18 cellular contexts compared by ENCODE assay signal in genomic region chr5:116371431-116371830, GRCh38.
DNase-seq lines count a peak whose midpoint lies in the region; ATAC-seq, FAIRE-seq and TF ChIP-seq lines count a peak whose summit lies in the region.
"Had no signal": no experiment of that assay in that cellular context is flagged by ENCODE, and none has a peak within 500 bp of the region (broad histone marks: within the 10 kb centered on the region; RNA-seq: fewer than 3 reads in every experiment).

No MANE protein-coding gene starts in this region.

- POLR2A ChIA-PET in HepG2 (lab: Yijun Ruan, JAX) (no interaction called here), SK-N-SH (lab: Yijun Ruan, JAX) (no interaction called here)

- TF ChIP-seq POLR2A in adrenal gland (IDR thresholded peaks at IDR 0.05) (no peak), HepG2 (IDR thresholded peaks at IDR 0.05; ENCODE audit: insufficient read depth in 1 of 2, low read depth in 2 of 2, low read length in 2 of 2) (no peak)

- H3K36me3 ChIP-seq in adrenal gland (replicated peaks in 1 of 2), result no peaks in the 10 kb centered on the region
- H3K36me3 ChIP-seq in HepG2 (replicated peaks in 1 of 2; ENCODE audit: control insufficient read depth in 1 of 2, insufficient read depth in 2 of 2, low read length in 2 of 2), result no peaks in the 10 kb centered on the region
- no peaks in the 10 kb centered on the region for H3K36me3 ChIP-seq in small intestine (ENCODE audit: control insufficient read depth in 2 of 2, insufficient read depth in 2 of 2, low read length in 2 of 2)
- no peaks in the 10 kb centered on the region for H3K36me3 ChIP-seq in SK-N-SH (replicated peaks in 1 of 2; ENCODE audit: control insufficient read depth in 1 of 2, insufficient read depth in 2 of 2, low read length in 1 of 2)
- H3K36me3 ChIP-seq in SJCRH30, result no peaks in the 10 kb centered on the region
- H3K36me3 ChIP-seq: MG63, tibial artery had no signal

- TF ChIP-seq RAD21 in HepG2 (CRISPR knock-in tag; IDR thresholded peaks at IDR 0.05) (no peak), SK-N-SH (IDR thresholded peaks at IDR 0.05; ENCODE audit: low read length) (no peak)

- no peaks in the 10 kb centered on the region for H3F3A ChIP-seq in SK-N-SH (replicated peaks; ENCODE audit: insufficient read depth)

- H3K9me2 ChIP-seq in SK-N-SH, result no peaks in the 10 kb centered on the region

- in situ Hi-C loops in HepG2 (cut with HindIII; ENCODE audit: extremely low pct_ligation_motif_present, low pct_unique_long_range_greater_than_20kb), result no loop called here

- TF ChIP-seq CTCF in adrenal gland (IDR thresholded peaks at IDR 0.05) (no peak), HepG2 (CRISPR knock-in tag; IDR thresholded peaks at IDR 0.05) (no peak), SK-N-SH (IDR thresholded peaks at IDR 0.05) (no peak)

- H3K9me3 ChIP-seq in adrenal gland (replicated peaks in 1 of 3), result no peaks in the 10 kb centered on the region
- no peaks in the 10 kb centered on the region for H3K9me3 ChIP-seq in HepG2 (ENCODE audit: low read length)
- no peaks in the 10 kb centered on the region for H3K9me3 ChIP-seq in small intestine (ENCODE audit: control insufficient read depth, low read depth)
- H3K9me3 ChIP-seq in SK-N-SH, result no peaks in the 10 kb centered on the region
- H3K9me3 ChIP-seq in SJCRH30 (replicated peaks), result no peaks in the 10 kb centered on the region
- H3K9me3 ChIP-seq: MG63, tibial artery had no signal

- H3K4me2 ChIP-seq in HepG2 (ENCODE audit: low read depth, low read length) (peak overlapping the region; percentile 38), SK-N-SH (no peak overlapping the region)

- H2AFZ ChIP-seq in HepG2 (ENCODE audit: low read length), result no peak overlapping the region
- H2AFZ ChIP-seq in SK-N-SH (ENCODE audit: low read depth), result no peak overlapping the region

- FAIRE-seq in HepG2 (lab: Jason Lieb, UNC) (peak; percentile 57), small intestine (lab: Jason Lieb, UNC) (no peak)
- FAIRE-seq: endometrium, G401.6 had no signal

- no peaks in the 10 kb centered on the region for H3K79me2 ChIP-seq in HepG2 (ENCODE audit: insufficient read depth, low read length)
- no peaks in the 10 kb centered on the region for H3K79me2 ChIP-seq in SK-N-SH (ENCODE audit: insufficient read depth)

- H3K9ac ChIP-seq in HepG2 (ENCODE audit: insufficient read depth, low read depth, low read length), result no peak overlapping the region
- H3K9ac ChIP-seq in SK-N-SH, result no peak overlapping the region

- ATAC-seq in HepG2 (peak; percentile 98), HG02571 (IDR thresholded peaks at IDR 0.05; ENCODE audit: unreplicated experiment) (no peak)
- ATAC-seq: Panc1 had no signal

- H3K4me3 ChIP-seq in adrenal gland (no peak overlapping the region), HepG2 (replicated peaks in 1 of 3; ENCODE audit: insufficient read depth in 1 of 3, low read depth in 2 of 3, low read length in 3 of 3) (no peak overlapping the region), small intestine (ENCODE audit: low read depth in 1 of 2, low read length in 2 of 2) (no peak overlapping the region), SK-N-SH (ENCODE audit: low read depth in 2 of 2, low read length in 1 of 2) (no peak overlapping the region), SJCRH30 (no peak overlapping the region)
- H3K4me3 ChIP-seq: MG63, tibial artery had no signal

- H3K4me1 ChIP-seq in adrenal gland (replicated peaks in 1 of 2) (peaks cover 14 to 29% of the 10 kb centered on the region in 2 donors), HepG2 (ENCODE audit: insufficient read depth, low read length) (peaks cover 21% of the 10 kb centered on the region), small intestine (ENCODE audit: control insufficient read depth in 2 of 2, insufficient read depth in 1 of 2, low read depth in 1 of 2, low read length in 1 of 2) (peaks cover 0 to 4% of the 10 kb centered on the region in 2 donors), SK-N-SH (ENCODE audit: control insufficient read depth in 1 of 2, insufficient read depth in 2 of 2, low read depth in 1 of 2, low read length in 1 of 2) (no peaks in the 10 kb centered on the region; a peak in 1 of 4 replicates), SJCRH30 (peaks cover 20% of the 10 kb centered on the region)

- H3K27ac ChIP-seq in adrenal gland (peak overlapping the region in 3 of 5 donors; percentile 53 to 77 (median 61)), HepG2 (ENCODE audit: extremely low read length, insufficient read depth, low read length) (no peak overlapping the region), small intestine (ENCODE audit: low read depth in 1 of 2, low read length in 1 of 2) (peak overlapping the region in 1 of 2 donors; percentile 28), SK-N-SH (ENCODE audit: low read depth in 2 of 2, low read length in 1 of 2) (no peak overlapping the region), SJCRH30 (no peak overlapping the region)
- H3K27ac ChIP-seq: tibial artery had no signal

- WGBS in adrenal gland, 4 donors, result 81 to 89% (median 83%) methylated on average over 2 of the region's 2 CpGs
- 5% methylated on average over 2 of the region's 2 CpGs for WGBS in HepG2 (ENCODE audit: low lambda C conversion rate)
- 14 to 52% (median 32%) methylated on average over 2 of the region's 2 CpGs for WGBS in small intestine, 3 donors
- WGBS in SK-N-SH (ENCODE audit: low lambda C conversion rate), result 63% methylated on average over 2 of the region's 2 CpGs

- intact Hi-C loops in adrenal gland (cut with DNase I), result no loop called here
- intact Hi-C loops in HepG2 (cut with micrococcal nuclease; ENCODE audit: unreplicated experiment), result no loop called here

- CTCF ChIA-PET in HepG2 (lab: Yijun Ruan, JAX; ENCODE audit: low intra/inter-chr PET ratio, low total read pairs), result no interaction called here
- CTCF ChIA-PET in SK-N-SH (lab: Yijun Ruan, JAX), result interaction anchor here (1.5 kb wide), 1 partner anchor 57 kb away, joined by 3 read pairs; no protein-coding TSS in a partner anchor

- H3K27me3 ChIP-seq in adrenal gland, result no peaks in the 10 kb centered on the region
- H3K27me3 ChIP-seq in HepG2 (ENCODE audit: control insufficient read depth in 1 of 2, insufficient read depth in 2 of 2, low read length in 2 of 2), result no peaks in the 10 kb centered on the region
- no peaks in the 10 kb centered on the region for H3K27me3 ChIP-seq in small intestine (ENCODE audit: control insufficient read depth in 2 of 2, insufficient read depth in 2 of 2, low read length in 2 of 2)
- H3K27me3 ChIP-seq in SK-N-SH (ENCODE audit: insufficient read depth), result no peaks in the 10 kb centered on the region
- H3K27me3 ChIP-seq in SJCRH30, result no peaks in the 10 kb centered on the region
- H3K27me3 ChIP-seq: MG63, tibial artery had no signal

- H4K20me1 ChIP-seq in HepG2 (ENCODE audit: insufficient read depth, low read length) (no peaks in the 10 kb centered on the region), SK-N-SH (ENCODE audit: insufficient read depth) (no peaks in the 10 kb centered on the region)

- no peak for TF ChIP-seq EP300 in HepG2 (IDR thresholded peaks at IDR 0.05; ENCODE audit: low read depth in 2 of 2, low read length in 2 of 2)
- TF ChIP-seq EP300 in HepG2 (CRISPR knock-in tag; IDR thresholded peaks at IDR 0.05; ENCODE audit: borderline replicate concordance), result no peak
- no peak for TF ChIP-seq EP300 in SK-N-SH (IDR thresholded peaks at IDR 0.05; ENCODE audit: borderline replicate concordance in 1 of 2, low read depth in 1 of 2, low read length in 1 of 2)

- BruUV-seq in HepG2 (replicated peaks; lab: Mats Ljungman, UMichigan), result no TSS peak

- peak; percentile 12 for DNase-seq in HT-29 (ENCODE audit: low spot score)
- DNase-seq in adrenal gland, result no peak
- DNase-seq in HepG2 (ENCODE audit: low spot score), result peak; percentile 62
- peak; percentile 32 for DNase-seq in small intestine
- no peak for DNase-seq in SK-N-SH
- DNase-seq in stimulated activated CD4-positive, alpha-beta T cell treated with anti-CD3 and anti-CD28 coated beads, Interleukin-4, amount 100 ng/mL, for 4 hours, result no peak
- no peak for DNase-seq in SJCRH30
- DNase-seq: Calu3; cerebellar nuclear complex; foreskin melanocyte; MG63; NCI-H2029 treated with DMSO at 0.1 percent for 48 hours; stimulated activated CD4-positive, alpha-beta T cell treated with anti-CD3 and anti-CD28 coated beads, Interleukin-4, amount 100 ng/mL, for 24 hours; tibial artery had no signal

TF ChIP-seq in SK-N-SH, 30 proteins besides CTCF, POLR2A, EP300 and RAD21 (continues in another document):
- TF ChIP-seq TCF12 (IDR thresholded peaks at IDR 0.05) (no peak), NFIC (IDR thresholded peaks at IDR 0.05; ENCODE audit: borderline replicate concordance) (no peak), YY1 (IDR thresholded peaks at IDR 0.05; ENCODE audit: low read depth) (no peak), USF1 (IDR thresholded peaks at IDR 0.05; ENCODE audit: borderline replicate concordance, low read depth) (no peak), SIN3A (IDR thresholded peaks at IDR 0.05; ENCODE audit: borderline replicate concordance, low read depth, low read length) (no peak), MAX (IDR thresholded peaks at IDR 0.05; ENCODE audit: low read depth) (no peak), TEAD4 (IDR thresholded peaks at IDR 0.05; ENCODE audit: borderline replicate concordance, insufficient read depth) (no peak), GATA2 (CRISPR knock-in tag; IDR thresholded peaks at IDR 0.05) (no peak), RCOR1 (IDR thresholded peaks at IDR 0.05; ENCODE audit: low read length) (no peak), PBX3 (IDR thresholded peaks at IDR 0.05) (no peak)

Comparison
In these comparisons a context has a peak if more than half of its experiments do, and no peak if none do; other contexts are left out.
1. DNase-seq: peak in HT-29 (single experiment), HepG2 (single experiment) and small intestine (single experiment); none in adrenal gland (0 of 7), SK-N-SH (single experiment), stimulated activated CD4-positive, alpha-beta T cell treated with anti-CD3 and anti-CD28 coated beads, Interleukin-4, amount 100 ng/mL, for 4 hours (0 of 2) and SJCRH30 (0 of 2).
2. H3K27ac ChIP-seq: peak in adrenal gland (3 of 5); none in HepG2 (single experiment), SK-N-SH (0 of 2) and SJCRH30 (single experiment).